17 cellular contexts compared by ENCODE assay signal in the genomic region with DNA sequence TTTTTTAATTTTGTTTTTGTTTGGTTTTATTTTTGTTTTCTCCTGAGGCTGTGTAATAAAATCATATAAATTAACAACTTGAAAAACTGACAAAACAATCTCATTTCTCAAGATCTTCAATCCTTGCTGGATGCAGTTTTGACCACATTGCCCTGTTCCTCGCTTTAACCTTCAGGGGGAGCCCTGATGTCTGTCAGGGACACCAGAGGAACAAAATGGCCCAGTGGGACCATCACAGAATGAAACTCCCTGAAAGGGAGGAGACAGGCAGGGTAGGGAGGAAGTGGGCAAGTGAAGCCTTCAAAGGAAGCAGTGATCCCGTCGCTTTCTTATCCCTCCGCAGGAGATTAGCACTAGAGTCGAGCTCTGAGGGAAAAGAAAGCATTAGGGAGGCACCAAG.
DNase-seq lines count a peak whose midpoint lies in the region; ATAC-seq and TF ChIP-seq lines count a peak whose summit lies in the region.
"Had no signal": no experiment of that assay in that cellular context is flagged by ENCODE, and none has a peak within 500 bp of the region (broad histone marks: within the 10 kb centered on the region; RNA-seq: fewer than 3 reads in every experiment).

No MANE protein-coding gene starts in this region.

- no peaks in the 10 kb centered on the region for H3K27me3 Mint-ChIP-seq in type B pancreatic cell

- H3K4me3 ChIP-seq in cardiac muscle cell (no peak overlapping the region), heart right ventricle (no peak overlapping the region)
- H3K4me3 ChIP-seq: thoracic aorta had no signal

- WGBS in heart right ventricle, 2 donors = 53 to 54% methylated on average over 5 of the region's 5 CpGs

- no peak for ATAC-seq in left cardiac atrium
- ATAC-seq in heart right ventricle = peak in 5 of 8 donors; percentile 44 to 74 (median 51)
- no peak for ATAC-seq in GM21528 (IDR thresholded peaks at IDR 0.05; ENCODE audit: low FRiP score, unreplicated experiment)
- ATAC-seq in GM21526 (IDR thresholded peaks at IDR 0.05; ENCODE audit: low FRiP score, unreplicated experiment) = no peak

- peaks cover 15% of the 10 kb centered on the region for H3K4me1 Mint-ChIP-seq in type B pancreatic cell (ENCODE audit: unreplicated experiment)

- no peaks in the 10 kb centered on the region for H3K27me3 ChIP-seq in cardiac muscle cell
- no peaks in the 10 kb centered on the region for H3K27me3 ChIP-seq in heart right ventricle

- H3K27ac Mint-ChIP-seq in type B pancreatic cell = no peak overlapping the region
- H3K27ac Mint-ChIP-seq: activated CD4-positive, alpha-beta memory T cell treated with anti-CD3 and anti-CD28 coated beads for 36 hours had no signal

- TF ChIP-seq CTCF in cardiac muscle cell (IDR thresholded peaks at IDR 0.05; ENCODE audit: low read depth, low read length) (peak; percentile 39), heart right ventricle (IDR thresholded peaks at IDR 0.05) (peak in 7 of 9 donors; percentile 35 to 60 (median 42)), type B pancreatic cell (conservative IDR thresholded peaks at IDR 0.05) (peak; percentile 49)

- peaks cover 4% of the 10 kb centered on the region for H3K36me3 Mint-ChIP-seq in type B pancreatic cell
- H3K36me3 Mint-ChIP-seq: activated CD4-positive, alpha-beta memory T cell treated with anti-CD3 and anti-CD28 coated beads for 36 hours had no signal

- H3K36me3 ChIP-seq in cardiac muscle cell = no peaks in the 10 kb centered on the region
- H3K36me3 ChIP-seq in heart right ventricle = no peaks in the 10 kb centered on the region
- H3K36me3 ChIP-seq: thoracic aorta had no signal

- H3K4me1 ChIP-seq in cardiac muscle cell (ENCODE audit: low read depth) (no peaks in the 10 kb centered on the region), heart right ventricle (peaks cover 0 to 14% (median 1%) of the 10 kb centered on the region in 9 donors)

- DNase-seq in cardiac muscle cell (ENCODE audit: low read depth in 1 of 2, low spot score in 1 of 2) (no peak), left cardiac atrium (no peak), SK-MEL-5 (ENCODE audit: low read depth, low spot score) (peak; percentile 58), heart right ventricle (no peak), type B pancreatic cell (ENCODE audit: extremely low spot score, unreplicated experiment) (no peak), NCI-H446 treated with DMSO at 0.1 percent for 48 hours (lab: John Stamatoyannopoulos, UW) (no peak)
- DNase-seq: activated CD4-positive, alpha-beta memory T cell treated with anti-CD3 and anti-CD28 coated beads for 36 hours; activated naive CD4-positive, alpha-beta T cell treated with anti-CD3 and anti-CD28 coated beads, Interleukin-2, amount 50 U/mL, for 16 hours; cortex of kidney; head of caudate nucleus; NCI-H1105; NCI-H526 treated with DMSO at 0.1 percent for 48 hours; retina; T-helper 1 cell had no signal

- intact Hi-C loops in left cardiac atrium (cut with DNase I) (loop anchor here in 1 of 2 donors (5.0 kb wide), 1 partner anchor 144 kb away; no protein-coding TSS in a partner anchor), heart right ventricle (cut with DNase I) (loop anchor here in 6 of 10 donors (2.0 to 10.0 kb wide), 3 partner anchors 149 to 154 kb away; no protein-coding TSS in a partner anchor)

- no peak overlapping the region for H3K4me3 Mint-ChIP-seq in type B pancreatic cell
- H3K4me3 Mint-ChIP-seq: activated CD4-positive, alpha-beta memory T cell treated with anti-CD3 and anti-CD28 coated beads for 36 hours had no signal

- H3K9me3 Mint-ChIP-seq in type B pancreatic cell = no peaks in the 10 kb centered on the region
- H3K9me3 Mint-ChIP-seq: activated CD4-positive, alpha-beta memory T cell treated with anti-CD3 and anti-CD28 coated beads for 36 hours had no signal

- no peak overlapping the region for H3K27ac ChIP-seq in cardiac muscle cell
- no peak overlapping the region for H3K27ac ChIP-seq in heart right ventricle
- H3K27ac ChIP-seq: thoracic aorta had no signal

- in situ Hi-C loops in SK-MEL-5 (cut with HindIII; ENCODE audit: low pct_unique_long_range_greater_than_20kb, low sequenced_read_pairs) = no loop called here

- H3K9me3 ChIP-seq in cardiac muscle cell (ENCODE audit: low read depth) = no peaks in the 10 kb centered on the region
- no peaks in the 10 kb centered on the region for H3K9me3 ChIP-seq in heart right ventricle
- H3K9me3 ChIP-seq: thoracic aorta had no signal

Comparison
In these comparisons a context has a peak if more than half of its experiments do, and no peak if none do; other contexts are left out.
1. ATAC-seq: peak in heart right ventricle (5 of 8); none in left cardiac atrium (0 of 2), GM21528 (single experiment) and GM21526 (single experiment).
2. Peak in every context shown above with its lines, with median percentiles within 50 percentile points of each other: CTCF ChIP-seq.